Comparison of ENCODE assay signal across 11 cellular contexts in genomic region chr12:83886479-83886878, GRCh38.
"Had no signal": no experiment of that assay in that cellular context is flagged by ENCODE, and none has a peak within 500 bp of the region (broad histone marks: within the 10 kb centered on the region; RNA-seq: fewer than 3 reads in every experiment).

No MANE protein-coding gene starts in this region.

- H3K4me1 ChIP-seq: HAP-1 had no signal

- H2AFZ ChIP-seq: GM23248, GM23338 had no signal

- H3K4me2 ChIP-seq: GM23338 had no signal

- H3K9me3 ChIP-seq: HAP-1 had no signal

- H3K4me3 ChIP-seq: GM23248, GM23338, HAP-1 had no signal

- FAIRE-seq: H1, H54 had no signal

- H3K36me3 ChIP-seq: HAP-1 had no signal

- ATAC-seq: GM23338, HCT116 had no signal

- DNase-seq: GM23248, GOT3, H7, H9, HCEC 1CT, HFFc6 had no signal

- H3K27ac ChIP-seq: GM23248 had no signal

- H3K9ac ChIP-seq: GM23248 had no signal
